Comparison of ENCODE assay signal across 20 cellular contexts in the genomic region with DNA sequence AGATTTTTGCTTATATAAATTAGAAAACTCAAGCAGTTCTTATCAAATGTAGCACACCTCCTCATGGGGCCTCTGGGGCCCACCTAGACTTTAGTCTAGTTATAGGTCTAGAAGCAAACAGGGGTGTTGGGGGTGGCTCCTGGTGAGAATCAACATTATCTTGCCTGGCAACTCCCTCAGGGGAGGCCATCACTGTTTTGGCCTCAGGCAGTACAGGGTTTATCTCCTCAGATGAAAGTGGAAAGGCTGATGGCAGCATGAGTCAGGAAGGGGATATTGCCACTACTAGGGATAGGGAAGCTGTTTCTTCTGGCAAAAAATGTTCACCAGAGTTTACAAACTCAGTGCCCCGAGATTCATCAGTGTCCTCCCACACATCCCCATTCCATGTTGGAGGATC.
DNase-seq lines count a peak whose midpoint lies in the region; ATAC-seq and TF ChIP-seq lines count a peak whose summit lies in the region.
"Had no signal": no experiment of that assay in that cellular context is flagged by ENCODE, and none has a peak within 500 bp of the region (broad histone marks: within the 10 kb centered on the region; RNA-seq: fewer than 3 reads in every experiment).

No MANE protein-coding gene starts in this region.

- H3K4me3 Mint-ChIP-seq in activated CD4-positive, alpha-beta T cell treated with anti-CD3 and anti-CD28 coated beads, Interleukin-2, amount 10 ng/mL, durations not matched to agents 24 days and 14 days: no peak overlapping the region
- no peak overlapping the region for H3K4me3 Mint-ChIP-seq in stimulated activated naive CD8-positive, alpha-beta T cell treated with anti-CD3 and anti-CD28 coated beads, Interleukin-15, amount 100 ng/mL, for 72 hours
- no peak overlapping the region for H3K4me3 Mint-ChIP-seq in activated CD8-positive, alpha-beta T cell treated with anti-CD3 and anti-CD28 coated beads, Interleukin-2, amount 10 ng/mL, durations not matched to agents 7 days and 5 days
- no peak overlapping the region for H3K4me3 Mint-ChIP-seq in endodermal cell
- H3K4me3 Mint-ChIP-seq: CD4-positive, alpha-beta memory T cell had no signal

- H3K9ac ChIP-seq in endodermal cell (ENCODE audit: extremely low read depth, low read length, poor library complexity, severe bottlenecking): no peak overlapping the region
- H3K9ac ChIP-seq: GM23248 had no signal

- H3K27me3 ChIP-seq in endodermal cell (ENCODE audit: control insufficient read depth, insufficient read depth, low read length, poor library complexity, severe bottlenecking): no peaks in the 10 kb centered on the region

- peaks cover 3% of the 10 kb centered on the region for H3K9me3 Mint-ChIP-seq in activated CD4-positive, alpha-beta T cell treated with anti-CD3 and anti-CD28 coated beads, Interleukin-2, amount 10 ng/mL, durations not matched to agents 24 days and 14 days
- H3K9me3 Mint-ChIP-seq in stimulated activated naive CD8-positive, alpha-beta T cell treated with anti-CD3 and anti-CD28 coated beads, Interleukin-15, amount 100 ng/mL, for 72 hours: peaks cover 19 to 50% of the 10 kb centered on the region in 2 donors
- H3K9me3 Mint-ChIP-seq in activated CD8-positive, alpha-beta T cell treated with anti-CD3 and anti-CD28 coated beads, Interleukin-2, amount 10 ng/mL, durations not matched to agents 7 days and 5 days (ENCODE audit: insufficient read depth): peaks cover 11% of the 10 kb centered on the region
- H3K9me3 Mint-ChIP-seq in endodermal cell: peaks cover 25% of the 10 kb centered on the region

- H3K4me1 Mint-ChIP-seq in activated CD4-positive, alpha-beta T cell treated with anti-CD3 and anti-CD28 coated beads, Interleukin-2, amount 10 ng/mL, durations not matched to agents 24 days and 14 days: no peaks in the 10 kb centered on the region
- H3K4me1 Mint-ChIP-seq in stimulated activated naive CD8-positive, alpha-beta T cell treated with anti-CD3 and anti-CD28 coated beads, Interleukin-15, amount 100 ng/mL, for 72 hours: no peaks in the 10 kb centered on the region
- no peaks in the 10 kb centered on the region for H3K4me1 Mint-ChIP-seq in activated CD8-positive, alpha-beta T cell treated with anti-CD3 and anti-CD28 coated beads, Interleukin-2, amount 10 ng/mL, durations not matched to agents 7 days and 5 days (ENCODE audit: low read depth)
- H3K4me1 Mint-ChIP-seq in endodermal cell: peaks cover 8% of the 10 kb centered on the region

- no peaks in the 10 kb centered on the region for H3K9me3 ChIP-seq in endodermal cell (ENCODE audit: control insufficient read depth, low read length)

- H3K36me3 ChIP-seq in endodermal cell (ENCODE audit: control insufficient read depth, insufficient read depth, low read length): no peaks in the 10 kb centered on the region

- peak; percentile 46 for ATAC-seq in stimulated activated naive CD8-positive, alpha-beta T cell treated with anti-CD3 and anti-CD28 coated beads, Interleukin-15, amount 100 ng/mL, for 72 hours
- ATAC-seq in stimulated activated naive CD8-positive, alpha-beta T cell treated with anti-CD3 and anti-CD28 coated beads, Interleukin-15, Interleukin-2, amounts not matched to agents 100 U/mL and 50 U/mL, for 24 hours: no peak
- peak; percentile 42 for ATAC-seq in activated CD8-positive, alpha-beta T cell treated with anti-CD3 and anti-CD28 coated beads, Interleukin-2, amount 10 ng/mL, durations not matched to agents 7 days and 5 days
- ATAC-seq: HCT116 had no signal

- in situ Hi-C loops in G401 (cut with HindIII; ENCODE audit: low sequenced_read_pairs): no loop called here

- peak; percentile 71 for DNase-seq in activated CD4-positive, alpha-beta T cell treated with anti-CD3 and anti-CD28 coated beads, Interleukin-2, amount 10 ng/mL, durations not matched to agents 24 days and 14 days
- DNase-seq in activated CD4-positive, alpha-beta T cell treated with anti-CD3 and anti-CD28 coated beads for 4 hours: no peak
- DNase-seq in stimulated activated naive CD8-positive, alpha-beta T cell treated with anti-CD3 and anti-CD28 coated beads, Interleukin-15, amount 100 ng/mL, for 72 hours: no peak
- no peak for DNase-seq in stimulated activated naive CD8-positive, alpha-beta T cell treated with anti-CD3 and anti-CD28 coated beads, Interleukin-15, Interleukin-2, amounts not matched to agents 100 U/mL and 50 U/mL, for 24 hours
- peak; percentile 46 for DNase-seq in activated CD8-positive, alpha-beta T cell treated with anti-CD3 and anti-CD28 coated beads, Interleukin-2, amount 10 ng/mL, durations not matched to agents 7 days and 5 days
- DNase-seq in endodermal cell (no peak), G401 (ENCODE audit: low spot score) (no peak), NCI-H748 treated with DMSO at 0.1 percent for 48 hours (lab: John Stamatoyannopoulos, UW) (no peak)
- DNase-seq: 8988T; Calu3; CD4-positive, alpha-beta memory T cell; GM23248; IMR-90; Karpas-422; MM.1S; NCI-H187; NCI-H446; NK-92 treated with Interleukin-12 subunit alpha and Interleukin-12 subunit beta, amount 100 ng/mL, for 24 hours; OCI-M1 had no signal

- no peak overlapping the region for H3K4me3 ChIP-seq in endodermal cell (ENCODE audit: low read length)
- H3K4me3 ChIP-seq: GM23248 had no signal

- no peaks in the 10 kb centered on the region for H3K4me1 ChIP-seq in endodermal cell (ENCODE audit: control insufficient read depth, insufficient read depth, low read length)

- no peak overlapping the region for H3K27ac ChIP-seq in endodermal cell (ENCODE audit: low read depth, low read length)
- H3K27ac ChIP-seq: GM23248 had no signal

- POLR2A ChIA-PET in activated CD8-positive, alpha-beta T cell treated with anti-CD3 and anti-CD28 coated beads, Interleukin-2, amount 10 ng/mL, durations not matched to agents 7 days and 5 days (lab: Charles Lee): no interaction called here

- intact Hi-C loops in activated CD4-positive, alpha-beta T cell treated with anti-CD3 and anti-CD28 coated beads, Interleukin-2, amount 10 ng/mL, durations not matched to agents 24 days and 14 days (cut with micrococcal nuclease): no loop called here

- H3K27me3 Mint-ChIP-seq in activated CD4-positive, alpha-beta T cell treated with anti-CD3 and anti-CD28 coated beads, Interleukin-2, amount 10 ng/mL, durations not matched to agents 24 days and 14 days: no peaks in the 10 kb centered on the region
- no peaks in the 10 kb centered on the region for H3K27me3 Mint-ChIP-seq in stimulated activated naive CD8-positive, alpha-beta T cell treated with anti-CD3 and anti-CD28 coated beads, Interleukin-15, amount 100 ng/mL, for 72 hours
- no peaks in the 10 kb centered on the region for H3K27me3 Mint-ChIP-seq in activated CD8-positive, alpha-beta T cell treated with anti-CD3 and anti-CD28 coated beads, Interleukin-2, amount 10 ng/mL, durations not matched to agents 7 days and 5 days (ENCODE audit: low read depth)
- H3K27me3 Mint-ChIP-seq in endodermal cell (ENCODE audit: insufficient read depth): no peaks in the 10 kb centered on the region
- H3K27me3 Mint-ChIP-seq: CD4-positive, alpha-beta memory T cell had no signal

- 86 to 87% methylated on average over 1 of the region's 1 CpG for WGBS in endodermal cell (ENCODE audit: insufficient coverage in 1 of 2, insufficient read length in 1 of 2), 2 experiments

- no peak for TF ChIP-seq CTCF in endodermal cell (conservative IDR thresholded peaks at IDR 0.05)

- H3K27ac Mint-ChIP-seq in activated CD4-positive, alpha-beta T cell treated with anti-CD3 and anti-CD28 coated beads, Interleukin-2, amount 10 ng/mL, durations not matched to agents 24 days and 14 days: no peak overlapping the region
- H3K27ac Mint-ChIP-seq in stimulated activated naive CD8-positive, alpha-beta T cell treated with anti-CD3 and anti-CD28 coated beads, Interleukin-15, amount 100 ng/mL, for 72 hours: no peak overlapping the region
- H3K27ac Mint-ChIP-seq in activated CD8-positive, alpha-beta T cell treated with anti-CD3 and anti-CD28 coated beads, Interleukin-2, amount 10 ng/mL, durations not matched to agents 7 days and 5 days: no peak overlapping the region
- H3K27ac Mint-ChIP-seq in endodermal cell: no peak overlapping the region
- H3K27ac Mint-ChIP-seq: CD4-positive, alpha-beta memory T cell had no signal

- no peaks in the 10 kb centered on the region for H3K36me3 Mint-ChIP-seq in activated CD4-positive, alpha-beta T cell treated with anti-CD3 and anti-CD28 coated beads, Interleukin-2, amount 10 ng/mL, durations not matched to agents 24 days and 14 days (ENCODE audit: low read depth)
- no peaks in the 10 kb centered on the region for H3K36me3 Mint-ChIP-seq in activated CD8-positive, alpha-beta T cell treated with anti-CD3 and anti-CD28 coated beads, Interleukin-2, amount 10 ng/mL, durations not matched to agents 7 days and 5 days (ENCODE audit: low read depth)
- H3K36me3 Mint-ChIP-seq in endodermal cell (ENCODE audit: low read depth): no peaks in the 10 kb centered on the region

- CTCF ChIA-PET in activated CD8-positive, alpha-beta T cell treated with anti-CD3 and anti-CD28 coated beads, Interleukin-2, amount 10 ng/mL, durations not matched to agents 7 days and 5 days (lab: Charles Lee): no interaction called here

Comparison
In these comparisons a context has a peak if more than half of its experiments do, and no peak if none do; other contexts are left out.
1. DNase-seq: peak in activated CD4-positive, alpha-beta T cell treated with anti-CD3 and anti-CD28 coated beads, Interleukin-2, amount 10 ng/mL, durations not matched to agents 24 days and 14 days (single experiment) and activated CD8-positive, alpha-beta T cell treated with anti-CD3 and anti-CD28 coated beads, Interleukin-2, amount 10 ng/mL, durations not matched to agents 7 days and 5 days (single experiment); none in activated CD4-positive, alpha-beta T cell treated with anti-CD3 and anti-CD28 coated beads for 4 hours (0 of 2), stimulated activated naive CD8-positive, alpha-beta T cell treated with anti-CD3 and anti-CD28 coated beads, Interleukin-15, amount 100 ng/mL, for 72 hours (0 of 2), stimulated activated naive CD8-positive, alpha-beta T cell treated with anti-CD3 and anti-CD28 coated beads, Interleukin-15, Interleukin-2, amounts not matched to agents 100 U/mL and 50 U/mL, for 24 hours (single experiment), endodermal cell (single experiment), G401 (single experiment) and NCI-H748 treated with DMSO at 0.1 percent for 48 hours (single experiment).